Comparison of ENCODE assay signal across 27 cellular contexts in genomic region chr4:38598489-38598888, GRCh38.
"Had no signal": no experiment of that assay in that cellular context is flagged by ENCODE, and none has a peak within 500 bp of the region (broad histone marks: within the 10 kb centered on the region; RNA-seq: fewer than 3 reads in every experiment).

No MANE protein-coding gene starts in this region.

- ATAC-seq: stimulated activated effector memory CD8-positive, alpha-beta T cell treated with anti-CD3 and anti-CD28 coated beads, Interleukin-12 subunit alpha, Interleukin-12 subunit beta, amount 100 ng/mL, for 72 hours; stimulated activated memory B cell treated with anti-CD40 and anti-IgM and Interleukin-4, amounts not matched to agents 10 μg/mL and 1 μg/mL and 100 μg/mL, for 72 hours; stimulated activated naive B cell treated with anti-CD40 and anti-IgM and Interleukin-4, amounts not matched to agents 10 μg/mL and 1 μg/mL and 100 μg/mL, for 72 hours; stimulated activated naive CD8-positive, alpha-beta T cell treated with anti-CD3 and anti-CD28 coated beads, Interleukin-15, amount 100 ng/mL, for 72 hours; stimulated activated naive CD8-positive, alpha-beta T cell treated with anti-CD3 and anti-CD28 coated beads, Interleukin-15, Interleukin-2, amounts not matched to agents 100 U/mL and 50 U/mL, for 24 hours; upper lobe of right lung had no signal

- FAIRE-seq: urothelium cell line had no signal

- H3K9me3 ChIP-seq: stomach, suprapubic skin, testis, thoracic aorta, thyroid gland, tibial artery, tibial nerve, transverse colon, upper lobe of left lung, upper lobe of right lung, uterus, vagina had no signal

- H3K4me3 ChIP-seq: stomach, suprapubic skin, testis, thoracic aorta, thyroid gland, tibial artery, tibial nerve, transverse colon, upper lobe of left lung, upper lobe of right lung, uterus, vagina had no signal

- H3K4me1 ChIP-seq: suprapubic skin, testis, tibial artery, tibial nerve, uterus, vagina had no signal

- H3K27me3 ChIP-seq: stomach, suprapubic skin, testis, thyroid gland, tibial artery, tibial nerve, transverse colon, upper lobe of left lung, upper lobe of right lung, uterus, vagina had no signal

- H3K27ac ChIP-seq: stomach, suprapubic skin, testis, thoracic aorta, thyroid gland, tibial artery, tibial nerve, transverse colon, upper lobe of left lung, upper lobe of right lung, uterus, vagina had no signal

- DNase-seq: stimulated activated CD4-positive, alpha-beta T cell treated with anti-CD3 and anti-CD28 coated beads, Interleukin-2, amount 100 ng/mL, for 48 hours; stimulated activated CD4-positive, alpha-beta T cell treated with anti-CD3 and anti-CD28 coated beads, Interleukin-4, amount 100 ng/mL, for 1 hour; stimulated activated CD4-positive, alpha-beta T cell treated with anti-CD3 and anti-CD28 coated beads, Interleukin-4, amount 100 ng/mL, for 24 hours; stimulated activated CD4-positive, alpha-beta T cell treated with anti-CD3 and anti-CD28 coated beads, Interleukin-4, amount 100 ng/mL, for 4 hours; stimulated activated CD8-positive, alpha-beta memory T cell treated with anti-CD3 and anti-CD28 coated beads, Interleukin-4, amount 100 ng/mL, for 48 hours; stimulated activated naive B cell treated with anti-CD40 and anti-IgM and Interleukin-4, amounts not matched to agents 10 μg/mL and 1 μg/mL and 100 μg/mL, for 72 hours; stimulated activated naive CD4-positive, alpha-beta T cell; stimulated activated naive CD4-positive, alpha-beta T cell treated with Interleukin-2 at 50 U/mL for 16 hours; stimulated activated naive CD8-positive, alpha-beta T cell treated with anti-CD3 and anti-CD28 coated beads, Interleukin-15, amount 100 ng/mL, for 72 hours; stimulated activated naive CD8-positive, alpha-beta T cell treated with anti-CD3 and anti-CD28 coated beads, Interleukin-15, Interleukin-2, amounts not matched to agents 100 U/mL and 50 U/mL, for 24 hours; stomach; substantia nigra; testis; thyroid gland; tibial artery; transverse colon; trophoblast cell; upper lobe of left lung; upper lobe of right lung; uterus had no signal

- H3K36me3 ChIP-seq: stomach, suprapubic skin, thoracic aorta, thyroid gland, tibial artery, tibial nerve, transverse colon, upper lobe of left lung, upper lobe of right lung, uterus, vagina had no signal
